ENCODE assay signal across 8 cellular contexts in the genomic region with DNA sequence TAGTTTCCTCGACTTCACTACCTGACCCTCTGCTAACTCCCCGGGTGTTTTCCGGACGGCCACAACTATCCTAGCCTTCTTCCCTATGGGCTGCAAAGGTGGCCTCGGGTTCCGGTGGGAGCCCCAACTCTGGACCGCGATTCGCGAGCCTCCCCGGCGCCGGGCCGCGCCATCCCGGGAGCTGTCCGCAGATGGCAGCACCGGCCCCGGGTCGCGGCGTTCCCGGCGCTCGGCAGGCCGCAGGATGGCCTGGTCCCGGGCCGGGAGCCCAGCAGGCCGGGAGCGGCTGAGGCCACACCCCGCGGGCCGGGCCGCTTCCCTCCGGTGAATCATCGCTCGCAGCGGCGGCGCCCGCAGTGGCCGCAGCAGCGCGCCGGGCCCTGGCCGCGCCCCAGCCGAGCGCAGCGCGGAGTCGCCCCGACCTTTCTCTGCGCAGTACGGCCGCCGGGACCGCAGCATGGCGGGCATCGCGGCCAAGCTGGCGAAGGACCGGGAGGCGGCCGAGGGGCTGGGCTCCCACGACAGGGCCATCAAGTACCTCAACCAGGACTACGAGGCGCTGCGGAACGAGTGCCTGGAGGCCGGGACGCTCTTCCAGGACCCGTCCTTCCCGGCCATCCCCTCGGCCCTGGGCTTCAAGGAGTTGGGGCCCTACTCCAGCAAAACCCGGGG. TPM values are rescaled to one million over a fixed set of nuclear protein-coding genes. Genes with fewer than 3 reads are reported as not detected.
A peak's percentile ranks its signal among the peaks of the same experiment; 100 is the strongest.
DNase-seq lines count a peak whose midpoint lies in the region; ATAC-seq, FAIRE-seq and TF ChIP-seq lines count a peak whose summit lies in the region.

A gene (plus strand): TSS at position 356 of the 672 bp plus-strand sequence. CDS start 102 bp downstream, at position 458.

- H3K36me3 ChIP-seq in cardiac muscle cell, result no peaks in the 10 kb centered on the region
- no peaks in the 10 kb centered on the region for H3K36me3 ChIP-seq in aorta (ENCODE audit: control insufficient read depth in 1 of 2, insufficient read depth in 2 of 2, low read length in 1 of 2)

- H3K4me1 ChIP-seq in cardiac muscle cell (ENCODE audit: low read depth) (peaks cover 15% of the 10 kb centered on the region), aorta (ENCODE audit: control insufficient read depth in 1 of 2, insufficient read depth in 2 of 2, low read length in 2 of 2) (no peaks in the 10 kb centered on the region)

- H3K4me1 Mint-ChIP-seq in osteocyte (ENCODE audit: unreplicated experiment), result peaks cover 75% of the 10 kb centered on the region

- H3K27me3 ChIP-seq in cardiac muscle cell (no peaks in the 10 kb centered on the region), aorta (ENCODE audit: control insufficient read depth in 1 of 2, insufficient read depth in 2 of 2, low read length in 1 of 2) (no peaks in the 10 kb centered on the region)

- H3K9me3 Mint-ChIP-seq in osteocyte (ENCODE audit: unreplicated experiment), result no peaks in the 10 kb centered on the region

- H3K36me3 Mint-ChIP-seq in osteocyte (ENCODE audit: unreplicated experiment), result peaks cover 4% of the 10 kb centered on the region

- H3K27ac Mint-ChIP-seq in osteocyte (ENCODE audit: unreplicated experiment), result peak within 1 kb of the TSS; percentile 85

- intact Hi-C loops in aorta (cut with DNase I), result loop anchor here (1.0 to 2.0 kb wide), 2 partner anchors 36 to 37 kb away; no protein-coding TSS in a partner anchor

- ATAC-seq in GM21381 (IDR thresholded peaks at IDR 0.05; ENCODE audit: unreplicated experiment), result peak; percentile 62
- ATAC-seq in aorta (ENCODE audit: low FRiP score), result peak; percentile 96

- H3K27me3 Mint-ChIP-seq in osteocyte (ENCODE audit: unreplicated experiment), result no peaks in the 10 kb centered on the region

- H3K27ac ChIP-seq in cardiac muscle cell (peak within 1 kb of the TSS; percentile 81), aorta (ENCODE audit: low read depth in 1 of 2, low read length in 2 of 2) (peak within 1 kb of the TSS; percentile 83 to 94)

- H3K9me3 ChIP-seq in cardiac muscle cell (ENCODE audit: low read depth) (no peaks in the 10 kb centered on the region), aorta (ENCODE audit: control insufficient read depth, low read length) (no peaks in the 10 kb centered on the region)

- DNase-seq in DMS53 treated with DMSO at 0.1 percent for 48 hours (lab: John Stamatoyannopoulos, UW; ENCODE audit: unreplicated experiment) (peak; percentile 51), HTR-8/SVneo (ENCODE audit: insufficient read length, low spot score) (peak; percentile 77), SKM-1 (lab: John Stamatoyannopoulos, UW; ENCODE audit: unreplicated experiment) (peak; percentile 84), amniotic epithelial cell (ENCODE audit: low read depth) (peak; percentile 82), cardiac muscle cell (ENCODE audit: low read depth in 1 of 2, low spot score in 1 of 2) (peak; percentile 90 to 93), osteocyte (ENCODE audit: extremely low spot score, unreplicated experiment) (peak; percentile 95), aorta (peak; percentile 89 to 95)

- peak within 1 kb of the TSS; percentile 93 for H3K4me3 Mint-ChIP-seq in osteocyte (ENCODE audit: unreplicated experiment)

- 0 to 1% methylated on average over 57 to 76 of the region's 76 CpGs for WGBS in aorta, 2 donors

- TF ChIP-seq CTCF in cardiac muscle cell (IDR thresholded peaks at IDR 0.05; ENCODE audit: low read depth, low read length), result peak; percentile 58
- TF ChIP-seq CTCF in osteocyte (IDR thresholded peaks at IDR 0.05), result peak; percentile 83

- H3K4me3 ChIP-seq in cardiac muscle cell (peak within 1 kb of the TSS; percentile 78), aorta (ENCODE audit: low read length in 2 of 2) (peak within 1 kb of the TSS; percentile 68 to 91)

- FAIRE-seq in HTR-8/SVneo (lab: Jason Lieb, UNC), result peak; percentile 52

RNA-seq across cellular contexts. Expression of the gene that starts here (rescaled TPM):
- 70.6 and 110 TPM in 2 replicates for total RNA-seq in cardiac muscle cell
- 65.5 and 98.5 TPM in 2 replicates for polyA plus RNA-seq in cardiac muscle cell
- total RNA-seq in osteocyte, result 271 and 278 TPM in 2 replicates
- total RNA-seq in aorta, result 100 to 1,000 TPM; 208 to 213 TPM
- polyA plus RNA-seq in aorta, result 100 to 1,000 TPM in 1 of 2 donors, 10 to 100 TPM in 1; 99.8 to 190 TPM

Comparison
In these comparisons a context has a peak if more than half of its experiments do, and no peak if none do; other contexts are left out.
1. Peak in every context shown above with its lines: DNase-seq, ATAC-seq, H3K4me3 ChIP-seq and H3K27ac ChIP-seq.